In genomic region chr12:62802981-62803380, GRCh38 we compare ENCODE assay signal across 11 cellular contexts.
DNase-seq lines count a peak whose midpoint lies in the region; TF ChIP-seq lines count a peak whose summit lies in the region.
"Had no signal": no experiment of that assay in that cellular context is flagged by ENCODE, and none has a peak within 500 bp of the region (broad histone marks: within the 10 kb centered on the region; RNA-seq: fewer than 3 reads in every experiment).

No MANE protein-coding gene starts in this region.

- POLR2A ChIA-PET in HEK293 (lab: Yijun Ruan, JAX) = interaction anchor here (1.6 kb wide), 1 partner anchor 199 kb away, joined by 4 read pairs; no protein-coding TSS in a partner anchor

- no peaks in the 10 kb centered on the region for H3K27me3 ChIP-seq in left ventricle myocardium inferior (ENCODE audit: low read depth)
- H3K27me3 ChIP-seq: MG63 had no signal

- CTCF ChIA-PET in HEK293 (lab: Yijun Ruan, JAX) = interaction anchor here (0.5 to 2.7 kb wide), 7 partner anchors 9 to 365 kb away, joined by 3 to 18 read pairs (median 4); no protein-coding TSS in a partner anchor

- H3K4me3 ChIP-seq in AG10803 (ENCODE audit: low read length) = no peak overlapping the region
- H3K4me3 ChIP-seq in HEK293 (ENCODE audit: low read depth, low read length) = no peak overlapping the region
- no peak overlapping the region for H3K4me3 ChIP-seq in left ventricle myocardium inferior
- H3K4me3 ChIP-seq: MG63 had no signal

- H3K4me1 ChIP-seq in HEK293 (ENCODE audit: control insufficient read depth, insufficient read depth, low read length) (peaks cover 3% of the 10 kb centered on the region; the same call in 1 of the 2 replicates), left ventricle myocardium inferior (no peaks in the 10 kb centered on the region)

- DNase-seq in AG10803 (ENCODE audit: low read depth) (peak; percentile 16), SHP77 treated with DMSO at 0.1 percent for 48 hours (lab: John Stamatoyannopoulos, UW) (peak; percentile 13), fibroblast of gingiva (ENCODE audit: low read depth) (peak; percentile 19), GF-D8 (lab: John Stamatoyannopoulos, UW) (no peak), left ventricle myocardium inferior (no peak), NCI-H2029 (lab: John Stamatoyannopoulos, UW) (no peak)
- no peak for DNase-seq in activated CD4-positive, alpha-beta T cell treated with anti-CD3 and anti-CD28 coated beads for 1 hour
- DNase-seq: MG63; stimulated activated CD4-positive, alpha-beta T cell treated with anti-CD3 and anti-CD28 coated beads, Interleukin-2, amount 100 ng/mL, for 24 hours; stimulated activated naive CD4-positive, alpha-beta T cell had no signal

- intact Hi-C loops in left ventricle myocardium inferior (cut with micrococcal nuclease) = no loop called here

- no peaks in the 10 kb centered on the region for H3K9me3 ChIP-seq in HEK293 (ENCODE audit: control insufficient read depth, insufficient read depth, low read depth, low read length)
- H3K9me3 ChIP-seq in left ventricle myocardium inferior (replicated peaks) = no peaks in the 10 kb centered on the region
- H3K9me3 ChIP-seq: MG63 had no signal

- H3K27ac ChIP-seq in HEK293 (ENCODE audit: extremely low read depth, low read depth, low read length) (peak overlapping the region; percentile 17; the same call in 1 of the 2 replicates), left ventricle myocardium inferior (replicated peaks) (no peak overlapping the region)

- peaks cover 0 to 14% of the 10 kb centered on the region in 2 experiments; a peak in 1 of 3 replicates for H3K36me3 ChIP-seq in HEK293 (ENCODE audit: control insufficient read depth in 2 of 2, insufficient read depth in 1 of 2, low read length in 2 of 2)
- peaks cover 5% of the 10 kb centered on the region for H3K36me3 ChIP-seq in left ventricle myocardium inferior
- H3K36me3 ChIP-seq: MG63 had no signal

- TF ChIP-seq CTCF in AG10803 (conservative IDR thresholded peaks at IDR 0.05; ENCODE audit: low read length) (peak; percentile 18; the same call in 1 of the 2 replicates), HEK293 (tag by site-specific recombination; IDR thresholded peaks at IDR 0.05) (peak; percentile 37), left ventricle myocardium inferior (IDR thresholded peaks at IDR 0.05; ENCODE audit: borderline replicate concordance) (no peak)

TF ChIP-seq in HEK293, 187 proteins besides CTCF, POLR2A, EP300 and RAD21:
- TF ChIP-seq, protein P1, sequence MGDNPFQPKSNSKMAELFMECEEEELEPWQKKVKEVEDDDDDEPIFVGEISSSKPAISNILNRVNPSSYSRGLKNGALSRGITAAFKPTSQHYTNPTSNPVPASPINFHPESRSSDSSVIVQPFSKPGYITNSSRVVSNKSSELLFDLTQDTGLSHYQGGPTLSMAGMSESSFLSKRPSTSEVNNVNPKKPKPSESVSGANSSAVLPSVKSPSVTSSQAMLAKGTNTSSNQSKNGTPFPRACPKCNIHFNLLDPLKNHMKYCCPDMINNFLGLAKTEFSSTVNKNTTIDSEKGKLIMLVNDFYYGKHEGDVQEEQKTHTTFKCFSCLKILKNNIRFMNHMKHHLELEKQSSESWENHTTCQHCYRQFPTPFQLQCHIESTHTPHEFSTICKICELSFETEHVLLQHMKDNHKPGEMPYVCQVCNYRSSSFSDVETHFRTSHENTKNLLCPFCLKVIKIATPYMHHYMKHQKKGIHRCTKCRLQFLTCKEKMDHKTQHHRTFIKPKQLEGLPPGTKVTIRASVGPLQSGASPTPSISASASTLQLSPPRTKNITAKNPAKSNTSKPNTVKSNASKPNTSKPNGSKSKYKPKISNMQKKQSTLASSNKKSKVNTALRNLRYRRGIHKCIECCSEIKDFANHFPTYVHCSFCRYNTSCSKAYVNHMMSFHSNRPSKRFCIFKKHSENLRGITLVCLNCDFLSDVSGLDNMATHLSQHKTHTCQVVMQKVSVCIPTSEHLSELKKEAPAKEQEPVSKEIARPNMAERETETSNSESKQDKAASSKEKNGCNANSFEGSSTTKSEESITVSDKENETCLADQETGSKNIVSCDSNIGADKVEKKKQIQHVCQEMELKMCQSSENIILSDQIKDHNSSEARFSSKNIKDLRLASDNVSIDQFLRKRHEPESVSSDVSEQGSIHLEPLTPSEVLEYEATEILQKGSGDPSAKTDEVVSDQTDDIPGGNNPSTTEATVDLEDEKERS (tag by site-specific recombination; IDR thresholded peaks at IDR 0.05) = no peak
- TF ChIP-seq ZNF660 (tag by site-specific recombination; IDR thresholded peaks at IDR 0.05) (no peak), ZNF654 (tag by site-specific recombination; IDR thresholded peaks at IDR 0.05; ENCODE audit: low read depth) (peak; percentile 81), ZNF776 (tag by site-specific recombination; IDR thresholded peaks at IDR 0.05; ENCODE audit: borderline replicate concordance) (no peak)

Comparison
In these comparisons a context has a peak if more than half of its experiments do, and no peak if none do; other contexts are left out.
1. DNase-seq: peak in AG10803 (single experiment), SHP77 treated with DMSO at 0.1 percent for 48 hours (single experiment) and fibroblast of gingiva (single experiment); none in activated CD4-positive, alpha-beta T cell treated with anti-CD3 and anti-CD28 coated beads for 1 hour (single experiment), GF-D8 (single experiment), left ventricle myocardium inferior (single experiment) and NCI-H2029 (single experiment).